Comparison of ENCODE assay signal across 8 cellular contexts in genomic region chr6:31658983-31659648, GRCh38. TPM values are rescaled to one million over a fixed set of nuclear protein-coding genes. Genes with fewer than 3 reads are reported as not detected.
A peak's percentile ranks its signal among the peaks of the same experiment; 100 is the strongest.
DNase-seq lines count a peak whose midpoint lies in the region; ATAC-seq and TF ChIP-seq lines count a peak whose summit lies in the region.

No MANE protein-coding gene starts in this region.

- peak overlapping the region; percentile 26 to 90 for H3K27ac ChIP-seq in liver (ENCODE audit: low read depth in 1 of 2, low read length in 2 of 2)
- H3K27ac ChIP-seq in suprapubic skin = peak overlapping the region; percentile 87

- no peak for TF ChIP-seq CTCF in liver (IDR thresholded peaks at IDR 0.05; ENCODE audit: low read depth, low read length, missing input control)
- no peak for TF ChIP-seq CTCF in suprapubic skin (IDR thresholded peaks at IDR 0.05)

- WGBS in liver = 88% methylated on average over 13 of the region's 13 CpGs
- WGBS in suprapubic skin = 85% methylated on average over 9 of the region's 13 CpGs

- POLR2A ChIA-PET in activated CD4-positive, alpha-beta T cell treated with anti-CD3 and anti-CD28 coated beads, Interleukin-2, amount 10 ng/mL, durations not matched to agents 7 days and 5 days (lab: Charles Lee) = no interaction called here

- no peak for DNase-seq in activated CD4-positive, alpha-beta T cell treated with anti-CD3 and anti-CD28 coated beads, Interleukin-2, amount 10 ng/mL, durations not matched to agents 7 days and 5 days
- DNase-seq in activated CD4-positive, alpha-beta T cell treated with anti-CD3 and anti-CD28 coated beads for 4 hours = no peak
- DNase-seq in activated naive CD8-positive, alpha-beta T cell treated with anti-CD3 and anti-CD28 coated beads, Interleukin-2, amount 50 U/mL, for 24 hours = no peak
- DNase-seq in suprapubic skin (ENCODE audit: low spot score in 2 of 2) (no peak), NCI-H2227 (lab: John Stamatoyannopoulos, UW; ENCODE audit: unreplicated experiment) (no peak)

- peaks cover 65% of the 10 kb centered on the region for H3K36me3 Mint-ChIP-seq in activated CD4-positive, alpha-beta T cell treated with anti-CD3 and anti-CD28 coated beads, Interleukin-2, amount 10 ng/mL, durations not matched to agents 7 days and 5 days (ENCODE audit: low read depth)
- H3K36me3 Mint-ChIP-seq in activated naive CD8-positive, alpha-beta T cell treated with anti-CD3 and anti-CD28 coated beads, Interleukin-2, amount 50 U/mL, for 24 hours (ENCODE audit: low read depth) = peaks cover 45% of the 10 kb centered on the region

- TF ChIP-seq EP300 in suprapubic skin (IDR thresholded peaks at IDR 0.05) = no peak

- no peak for ATAC-seq in activated naive CD8-positive, alpha-beta T cell treated with anti-CD3 and anti-CD28 coated beads, Interleukin-2, amount 50 U/mL, for 24 hours
- ATAC-seq in GM18502 (IDR thresholded peaks at IDR 0.05; ENCODE audit: poor library complexity, unreplicated experiment) (no peak), HG03520 (IDR thresholded peaks at IDR 0.05; ENCODE audit: unreplicated experiment) (no peak)

- peak overlapping the region; percentile 65 to 82 (median 67) for H3K4me3 ChIP-seq in liver (ENCODE audit: low read depth in 1 of 3, low read length in 3 of 3)
- peak overlapping the region; percentile 65 for H3K4me3 ChIP-seq in suprapubic skin

- H3K27me3 ChIP-seq in liver (ENCODE audit: control insufficient read depth in 4 of 4, insufficient read depth in 4 of 4, low read length in 3 of 4) (no peaks in the 10 kb centered on the region), suprapubic skin (no peaks in the 10 kb centered on the region)

- no peak overlapping the region for H3K9ac ChIP-seq in liver (ENCODE audit: low read depth in 1 of 2, low read length in 2 of 2)

- H3K9me3 Mint-ChIP-seq in activated CD4-positive, alpha-beta T cell treated with anti-CD3 and anti-CD28 coated beads, Interleukin-2, amount 10 ng/mL, durations not matched to agents 7 days and 5 days = no peaks in the 10 kb centered on the region
- no peaks in the 10 kb centered on the region for H3K9me3 Mint-ChIP-seq in activated naive CD8-positive, alpha-beta T cell treated with anti-CD3 and anti-CD28 coated beads, Interleukin-2, amount 50 U/mL, for 24 hours

- no peak for TF ChIP-seq RAD21 in liver (IDR thresholded peaks at IDR 0.05)

- H3K27ac Mint-ChIP-seq in activated CD4-positive, alpha-beta T cell treated with anti-CD3 and anti-CD28 coated beads, Interleukin-2, amount 10 ng/mL, durations not matched to agents 7 days and 5 days = peak overlapping the region; percentile 87
- H3K27ac Mint-ChIP-seq in activated naive CD8-positive, alpha-beta T cell treated with anti-CD3 and anti-CD28 coated beads, Interleukin-2, amount 50 U/mL, for 24 hours = peak overlapping the region; percentile 87

- H3K9me3 ChIP-seq in liver (ENCODE audit: control insufficient read depth in 4 of 4, low read length in 3 of 4) = no peaks in the 10 kb centered on the region
- H3K9me3 ChIP-seq in suprapubic skin = no peaks in the 10 kb centered on the region

- H3K36me3 ChIP-seq in liver (ENCODE audit: control insufficient read depth in 4 of 4, insufficient read depth in 3 of 4, low read depth in 1 of 4, low read length in 3 of 4) (peaks cover 0 to 7% (median 6%) of the 10 kb centered on the region in 4 donors), suprapubic skin (peaks cover 7% of the 10 kb centered on the region)

- peaks cover 74% of the 10 kb centered on the region for H3K4me1 Mint-ChIP-seq in activated CD4-positive, alpha-beta T cell treated with anti-CD3 and anti-CD28 coated beads, Interleukin-2, amount 10 ng/mL, durations not matched to agents 7 days and 5 days
- H3K4me1 Mint-ChIP-seq in activated naive CD8-positive, alpha-beta T cell treated with anti-CD3 and anti-CD28 coated beads, Interleukin-2, amount 50 U/mL, for 24 hours = peaks cover 71% of the 10 kb centered on the region

- peak overlapping the region; percentile 93 for H3K4me3 Mint-ChIP-seq in activated CD4-positive, alpha-beta T cell treated with anti-CD3 and anti-CD28 coated beads, Interleukin-2, amount 10 ng/mL, durations not matched to agents 7 days and 5 days
- H3K4me3 Mint-ChIP-seq in activated naive CD8-positive, alpha-beta T cell treated with anti-CD3 and anti-CD28 coated beads, Interleukin-2, amount 50 U/mL, for 24 hours = peak overlapping the region; percentile 93

- H3K27me3 Mint-ChIP-seq in activated CD4-positive, alpha-beta T cell treated with anti-CD3 and anti-CD28 coated beads, Interleukin-2, amount 10 ng/mL, durations not matched to agents 7 days and 5 days = no peaks in the 10 kb centered on the region
- H3K27me3 Mint-ChIP-seq in activated naive CD8-positive, alpha-beta T cell treated with anti-CD3 and anti-CD28 coated beads, Interleukin-2, amount 50 U/mL, for 24 hours = no peaks in the 10 kb centered on the region

- TF ChIP-seq POLR2A in suprapubic skin (IDR thresholded peaks at IDR 0.05) = no peak

- H3K4me1 ChIP-seq in liver (ENCODE audit: control insufficient read depth in 4 of 4, insufficient read depth in 4 of 4, low read length in 3 of 4) (peaks cover 20 to 86% (median 72%) of the 10 kb centered on the region in 4 donors), suprapubic skin (peaks cover 49% of the 10 kb centered on the region)

- CTCF ChIA-PET in activated CD4-positive, alpha-beta T cell treated with anti-CD3 and anti-CD28 coated beads, Interleukin-2, amount 10 ng/mL, durations not matched to agents 7 days and 5 days (lab: Charles Lee) = interaction anchor here (0.9 kb wide), 2 partner anchors 9 to 116 kb away, joined by 3 to 4 read pairs; partner anchors contain the start of gene DDX39B

TF ChIP-seq in liver, 16 proteins besides CTCF, POLR2A, EP300 and RAD21 (continues in another document):
- TF ChIP-seq FOXA1 (IDR thresholded peaks at IDR 0.05) (no peak), GABPA (IDR thresholded peaks at IDR 0.05 in 1 of 2, conservative IDR thresholded peaks at IDR 0.05 in 1 of 2) (no peak), JUND (IDR thresholded peaks at IDR 0.05) (no peak), RXRA (IDR thresholded peaks at IDR 0.05) (no peak), ATF3 (IDR thresholded peaks at IDR 0.05) (no peak), HNF4A (conservative IDR thresholded peaks at IDR 0.05) (no peak), NR2F2 (IDR thresholded peaks at IDR 0.05) (no peak), HNF4G (IDR thresholded peaks at IDR 0.05) (no peak), TAF1 (conservative IDR thresholded peaks at IDR 0.05) (no peak), EGR1 (IDR thresholded peaks at IDR 0.05; ENCODE audit: low read depth in 2 of 2) (no peak), YY1 (IDR thresholded peaks at IDR 0.05) (no peak), SP1 (IDR thresholded peaks at IDR 0.05) (no peak), FOXA2 (IDR thresholded peaks at IDR 0.05) (no peak)
- TF ChIP-seq, protein P1, sequence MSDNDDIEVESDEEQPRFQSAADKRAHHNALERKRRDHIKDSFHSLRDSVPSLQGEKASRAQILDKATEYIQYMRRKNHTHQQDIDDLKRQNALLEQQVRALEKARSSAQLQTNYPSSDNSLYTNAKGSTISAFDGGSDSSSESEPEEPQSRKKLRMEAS (IDR thresholded peaks at IDR 0.05) = no peak
- TF ChIP-seq, protein P2, sequence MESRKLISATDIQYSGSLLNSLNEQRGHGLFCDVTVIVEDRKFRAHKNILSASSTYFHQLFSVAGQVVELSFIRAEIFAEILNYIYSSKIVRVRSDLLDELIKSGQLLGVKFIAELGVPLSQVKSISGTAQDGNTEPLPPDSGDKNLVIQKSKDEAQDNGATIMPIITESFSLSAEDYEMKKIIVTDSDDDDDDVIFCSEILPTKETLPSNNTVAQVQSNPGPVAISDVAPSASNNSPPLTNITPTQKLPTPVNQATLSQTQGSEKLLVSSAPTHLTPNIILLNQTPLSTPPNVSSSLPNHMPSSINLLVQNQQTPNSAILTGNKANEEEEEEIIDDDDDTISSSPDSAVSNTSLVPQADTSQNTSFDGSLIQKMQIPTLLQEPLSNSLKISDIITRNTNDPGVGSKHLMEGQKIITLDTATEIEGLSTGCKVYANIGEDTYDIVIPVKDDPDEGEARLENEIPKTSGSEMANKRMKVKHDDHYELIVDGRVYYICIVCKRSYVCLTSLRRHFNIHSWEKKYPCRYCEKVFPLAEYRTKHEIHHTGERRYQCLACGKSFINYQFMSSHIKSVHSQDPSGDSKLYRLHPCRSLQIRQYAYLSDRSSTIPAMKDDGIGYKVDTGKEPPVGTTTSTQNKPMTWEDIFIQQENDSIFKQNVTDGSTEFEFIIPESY (IDR thresholded peaks at IDR 0.05) = no peak

RNA-seq across cellular contexts. Expression of gene C6orf47, which starts 1.5 kb away (rescaled TPM):
- total RNA-seq in activated CD4-positive, alpha-beta T cell treated with anti-CD3 and anti-CD28 coated beads, Interleukin-2, amount 10 ng/mL, durations not matched to agents 7 days and 5 days = 10 to 100 TPM; 20.2 to 20.9 TPM
- total RNA-seq in liver = 10 to 100 TPM in 1 of 2 donors, 1 to 10 TPM in 1; 8.1 to 10.8 TPM
- 1 to 10 TPM; 2.0 to 6.7 TPM for polyA plus RNA-seq in liver
- 10 to 100 TPM; 31.6 to 41.0 (median 38.1) TPM for total RNA-seq in suprapubic skin

RNA-seq across cellular contexts. Expression of gene APOM, which starts 3.4 kb away (rescaled TPM):
- total RNA-seq in activated CD4-positive, alpha-beta T cell treated with anti-CD3 and anti-CD28 coated beads, Interleukin-2, amount 10 ng/mL, durations not matched to agents 7 days and 5 days = 1 to 10 TPM; 3.9 to 4.5 TPM
- total RNA-seq in liver (100 to 1,000 TPM in 1 of 2 donors, 10 to 100 TPM in 1; 89.8 to 164 TPM), suprapubic skin (1 to 10 TPM; 2.8 to 8.3 (median 6.1) TPM)
- 100 to 1,000 TPM; 182 to 587 TPM for polyA plus RNA-seq in liver

RNA-seq across cellular contexts. Expression of gene GPANK1, which starts 5.7 kb away (rescaled TPM):
- total RNA-seq in activated CD4-positive, alpha-beta T cell treated with anti-CD3 and anti-CD28 coated beads, Interleukin-2, amount 10 ng/mL, durations not matched to agents 7 days and 5 days = 10 to 100 TPM; 34.4 to 42.9 TPM
- 10 to 100 TPM in 1 of 2 donors, 1 to 10 TPM in 1; 8.7 to 13.9 TPM for total RNA-seq in liver
- polyA plus RNA-seq in liver = 10 to 100 TPM in 1 of 2 donors, 1 to 10 TPM in 1; 7.6 to 13.8 TPM
- 10 to 100 TPM; 15.0 to 22.6 (median 20.1) TPM for total RNA-seq in suprapubic skin

RNA-seq across cellular contexts. Expression of gene BAG6, which starts 6.7 kb away (rescaled TPM):
- 100 to 1,000 TPM; 268 to 286 TPM for total RNA-seq in activated CD4-positive, alpha-beta T cell treated with anti-CD3 and anti-CD28 coated beads, Interleukin-2, amount 10 ng/mL, durations not matched to agents 7 days and 5 days
- total RNA-seq in liver (100 to 1,000 TPM; 109 to 119 TPM), suprapubic skin (100 to 1,000 TPM; 239 to 360 (median 309) TPM)
- polyA plus RNA-seq in liver = 100 to 1,000 TPM in 1 of 2 donors, 10 to 100 TPM in 1; 64.9 to 116 TPM

RNA-seq across cellular contexts. Expression of gene CSNK2B, which starts 6.8 kb away (rescaled TPM):
- 100 to 1,000 TPM; 218 to 273 TPM for total RNA-seq in activated CD4-positive, alpha-beta T cell treated with anti-CD3 and anti-CD28 coated beads, Interleukin-2, amount 10 ng/mL, durations not matched to agents 7 days and 5 days
- total RNA-seq in liver (10 to 100 TPM; 58.1 to 60.5 TPM), suprapubic skin (100 to 1,000 TPM; 381 to 429 (median 403) TPM)
- 100 to 1,000 TPM in 1 of 2 donors, 10 to 100 TPM in 1; 93.5 to 108 TPM for polyA plus RNA-seq in liver

Comparison
In these comparisons a context has a peak if more than half of its experiments do, and no peak if none do; other contexts are left out.
1. RNA of gene APOM, which starts 3.4 kb away (total RNA-seq): 89.8 to 164 TPM in liver; 2.8 to 8.3 TPM in suprapubic skin and 3.9 to 4.5 TPM in activated CD4-positive, alpha-beta T cell treated with anti-CD3 and anti-CD28 coated beads, Interleukin-2, amount 10 ng/mL, durations not matched to agents 7 days and 5 days; every median in the first group is over 4 times any median in the second.